In the genomic region with DNA sequence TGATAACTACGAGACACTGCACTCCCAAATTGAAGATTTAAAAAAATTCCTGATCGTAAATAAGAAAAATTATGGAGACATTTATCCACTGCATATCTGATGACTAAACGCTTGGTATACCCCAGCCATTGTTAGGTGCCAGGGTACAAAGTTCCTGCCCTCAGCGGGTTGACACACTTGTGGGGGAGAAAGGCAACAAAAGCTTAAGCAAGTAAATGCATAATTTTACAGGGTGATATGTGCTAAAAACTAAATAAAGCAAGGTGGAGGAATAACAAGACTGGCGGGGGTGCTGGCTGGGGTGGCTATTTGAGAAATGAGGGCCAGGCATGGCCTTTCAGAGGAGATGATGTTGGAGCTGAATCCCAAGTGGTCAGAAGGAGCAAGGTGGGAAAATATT, we compare ENCODE assay signal across 27 cellular contexts.
"Had no signal": no experiment of that assay in that cellular context is flagged by ENCODE, and none has a peak within 500 bp of the region (broad histone marks: within the 10 kb centered on the region; RNA-seq: fewer than 3 reads in every experiment).

No MANE protein-coding gene starts in this region.

- H3K27ac ChIP-seq: ascending aorta, brain microvascular endothelial cell, coronary artery, dorsolateral prefrontal cortex, gastrocnemius medialis, hepatocyte, pancreas, psoas muscle, suprapubic skin, tibial artery, upper lobe of right lung had no signal

- H3K9me3 Mint-ChIP-seq: activated naive CD8-positive, alpha-beta T cell treated with anti-CD3 and anti-CD28 coated beads for 36 hours; activated T-cell treated with anti-CD3 and anti-CD28 coated beads, Interleukin-2, amount 50 U/mL, for 72 hours; naive thymus-derived CD8-positive, alpha-beta T cell; neural crest cell had no signal

- H3K4me2 ChIP-seq: hepatocyte had no signal

- H3K27me3 ChIP-seq: ascending aorta, brain microvascular endothelial cell, dorsolateral prefrontal cortex, gastrocnemius medialis, hepatocyte, pancreas, suprapubic skin, tibial artery, upper lobe of right lung had no signal

- H3K4me1 ChIP-seq: pancreas, psoas muscle, upper lobe of right lung had no signal

- H3K9me3 ChIP-seq: ascending aorta, gastrocnemius medialis, pancreas, psoas muscle, suprapubic skin, tibial artery, upper lobe of right lung had no signal

- DNase-seq: activated CD4-positive, alpha-beta T cell treated with anti-CD3 and anti-CD28 coated beads for 36 hours; activated CD4-positive, CD25-positive, alpha-beta regulatory T cell; activated naive CD4-positive, alpha-beta T cell treated with Interleukin-2 at 50 U/mL for 16 hours; activated naive CD8-positive, alpha-beta T cell treated with anti-CD3 and anti-CD28 coated beads for 36 hours; activated T-cell treated with anti-CD3 and anti-CD28 coated beads for 4 hours; activated T-cell treated with anti-CD3 and anti-CD28 coated beads, Interleukin-2, amount 50 U/mL, for 72 hours; brain microvascular endothelial cell; dorsolateral prefrontal cortex; effector memory CD4-positive, alpha-beta T cell; erythroblast; gastrocnemius medialis; kidney; mesenchymal stem cell; naive thymus-derived CD8-positive, alpha-beta T cell; nucleus accumbens; pancreas; psoas muscle; stimulated activated CD4-positive, alpha-beta T cell treated with anti-CD3 and anti-CD28 coated beads, Interleukin-15, amount 100 ng/mL, for 24 hours; stimulated activated CD4-positive, alpha-beta T cell treated with anti-CD3 and anti-CD28 coated beads, Interleukin-2, amount 100 ng/mL, for 24 hours; stimulated activated naive CD4-positive, alpha-beta T cell; tibial artery; upper lobe of right lung had no signal

- H3K4me3 ChIP-seq: ascending aorta, coronary artery, dorsolateral prefrontal cortex, gastrocnemius medialis, hepatocyte, pancreas, psoas muscle, suprapubic skin, tibial artery, upper lobe of right lung had no signal

- H3K36me3 ChIP-seq: ascending aorta, brain microvascular endothelial cell, gastrocnemius medialis, pancreas, suprapubic skin, tibial artery, upper lobe of right lung had no signal

- H2AFZ ChIP-seq: hepatocyte had no signal

- H3K4me1 Mint-ChIP-seq: neural crest cell had no signal

- H3K4me3 Mint-ChIP-seq: activated CD4-positive, alpha-beta T cell treated with anti-CD3 and anti-CD28 coated beads for 36 hours; activated naive CD8-positive, alpha-beta T cell treated with anti-CD3 and anti-CD28 coated beads for 36 hours; activated T-cell treated with anti-CD3 and anti-CD28 coated beads, Interleukin-2, amount 50 U/mL, for 72 hours; naive thymus-derived CD8-positive, alpha-beta T cell; neural crest cell had no signal

- H3K27me3 Mint-ChIP-seq: activated naive CD8-positive, alpha-beta T cell treated with anti-CD3 and anti-CD28 coated beads for 36 hours; naive thymus-derived CD8-positive, alpha-beta T cell had no signal

- H3K27ac Mint-ChIP-seq: activated CD4-positive, alpha-beta T cell treated with anti-CD3 and anti-CD28 coated beads for 36 hours; activated naive CD8-positive, alpha-beta T cell treated with anti-CD3 and anti-CD28 coated beads for 36 hours; activated T-cell treated with anti-CD3 and anti-CD28 coated beads, Interleukin-2, amount 50 U/mL, for 72 hours had no signal

- ATAC-seq: activated CD4-positive, alpha-beta T cell treated with anti-CD3 and anti-CD28 coated beads for 36 hours; activated T-cell treated with anti-CD3 and anti-CD28 coated beads, Interleukin-2, amount 50 U/mL, for 72 hours; gastrocnemius medialis; naive thymus-derived CD8-positive, alpha-beta T cell; pancreas; psoas muscle; upper lobe of right lung had no signal
